1 cellular context compared by ENCODE assay signal in the genomic region with DNA sequence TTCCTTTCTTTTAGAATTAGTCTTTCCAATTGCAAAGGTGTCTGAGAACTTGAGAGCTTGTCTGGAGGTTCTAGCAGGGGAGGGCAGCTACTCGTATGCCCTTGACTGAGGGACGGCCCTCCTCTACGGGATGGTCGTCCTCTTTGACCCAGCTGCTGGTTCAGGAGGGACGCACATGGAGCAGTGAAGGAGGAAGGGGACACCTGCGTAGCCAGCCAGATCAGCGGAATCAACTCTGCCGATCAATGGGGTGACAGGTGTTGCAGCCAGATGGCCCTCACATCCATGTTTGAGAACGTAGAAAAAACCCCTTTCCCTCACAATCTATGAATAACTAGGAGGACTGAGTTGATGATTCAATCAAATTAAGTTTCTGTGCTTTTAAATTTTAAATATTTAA.
TF ChIP-seq lines count a peak whose summit lies in the region.

No MANE protein-coding gene starts in this region.

TF ChIP-seq in H1, 55 proteins besides CTCF, POLR2A, EP300 and RAD21 (continued from another document):
- TF ChIP-seq USF2 (IDR thresholded peaks at IDR 0.05; ENCODE audit: low read length) = no peak
- no peak for TF ChIP-seq RFX5 (IDR thresholded peaks at IDR 0.05; ENCODE audit: borderline replicate concordance, low read depth, low read length)
- no peak for TF ChIP-seq CBX8 (IDR thresholded peaks at IDR 0.05; ENCODE audit: borderline replicate concordance, low read depth, low read length)
- no peak for TF ChIP-seq E2F6 (IDR thresholded peaks at IDR 0.05)
- no peak for TF ChIP-seq SIN3A (conservative IDR thresholded peaks at IDR 0.05 in 1 of 2, IDR thresholded peaks at IDR 0.05 in 1 of 2; ENCODE audit: low read depth in 1 of 2, low read length in 2 of 2)
- TF ChIP-seq EGR1 (IDR thresholded peaks at IDR 0.05; ENCODE audit: borderline replicate concordance, low read depth, low read length) = no peak
- no peak for TF ChIP-seq NRF1 (IDR thresholded peaks at IDR 0.05; ENCODE audit: low read depth, low read length)
- no peak for TF ChIP-seq ATF2 (IDR thresholded peaks at IDR 0.05; ENCODE audit: low read length)
- TF ChIP-seq BRCA1 (IDR thresholded peaks at IDR 0.05; ENCODE audit: low read depth, low read length) = no peak
- no peak for TF ChIP-seq JUN (IDR thresholded peaks at IDR 0.05; ENCODE audit: low read depth, low read length)
- TF ChIP-seq CREB1 (IDR thresholded peaks at IDR 0.05) = no peak
- TF ChIP-seq RXRA (IDR thresholded peaks at IDR 0.05; ENCODE audit: insufficient read depth, low read depth, low read length) = no peak
- TF ChIP-seq TEAD4 (IDR thresholded peaks at IDR 0.05; ENCODE audit: low read depth, low read length) = no peak
- TF ChIP-seq SP4 (IDR thresholded peaks at IDR 0.05; ENCODE audit: low read length) = no peak
- TF ChIP-seq FOSL1 (IDR thresholded peaks at IDR 0.05; ENCODE audit: insufficient read depth, low read depth, low read length) = no peak
- TF ChIP-seq SAP30 (IDR thresholded peaks at IDR 0.05; ENCODE audit: insufficient read depth, insufficient replicate concordance, low read length) = no peak
